Comparison of ENCODE assay signal across 5 cellular contexts in the genomic region with DNA sequence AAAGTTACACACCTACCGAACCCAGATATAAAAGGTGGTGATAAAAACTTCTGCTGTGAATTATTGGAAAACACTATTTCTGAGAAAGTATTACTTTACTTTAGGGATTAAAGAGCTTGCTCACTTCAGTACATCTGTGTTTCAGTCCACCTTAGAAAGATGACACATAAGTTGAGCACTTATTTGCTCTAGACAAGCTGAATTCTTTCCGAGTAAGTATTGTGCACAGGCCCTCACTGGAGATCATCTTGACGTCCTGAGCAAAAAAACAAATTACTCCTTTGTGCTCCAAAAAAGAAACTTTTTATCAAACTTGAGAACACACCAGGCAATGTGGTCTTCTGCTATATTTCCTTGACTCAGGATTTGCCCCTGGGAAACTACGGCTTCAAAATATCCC.
"Had no signal": no experiment of that assay in that cellular context is flagged by ENCODE, and none has a peak within 500 bp of the region (broad histone marks: within the 10 kb centered on the region; RNA-seq: fewer than 3 reads in every experiment).

No MANE protein-coding gene starts in this region.

- H3K4me3 ChIP-seq: GM23338, K562 had no signal

- DNase-seq: H9, HCEC 1CT, IMR-90 had no signal
